In the genomic region with DNA sequence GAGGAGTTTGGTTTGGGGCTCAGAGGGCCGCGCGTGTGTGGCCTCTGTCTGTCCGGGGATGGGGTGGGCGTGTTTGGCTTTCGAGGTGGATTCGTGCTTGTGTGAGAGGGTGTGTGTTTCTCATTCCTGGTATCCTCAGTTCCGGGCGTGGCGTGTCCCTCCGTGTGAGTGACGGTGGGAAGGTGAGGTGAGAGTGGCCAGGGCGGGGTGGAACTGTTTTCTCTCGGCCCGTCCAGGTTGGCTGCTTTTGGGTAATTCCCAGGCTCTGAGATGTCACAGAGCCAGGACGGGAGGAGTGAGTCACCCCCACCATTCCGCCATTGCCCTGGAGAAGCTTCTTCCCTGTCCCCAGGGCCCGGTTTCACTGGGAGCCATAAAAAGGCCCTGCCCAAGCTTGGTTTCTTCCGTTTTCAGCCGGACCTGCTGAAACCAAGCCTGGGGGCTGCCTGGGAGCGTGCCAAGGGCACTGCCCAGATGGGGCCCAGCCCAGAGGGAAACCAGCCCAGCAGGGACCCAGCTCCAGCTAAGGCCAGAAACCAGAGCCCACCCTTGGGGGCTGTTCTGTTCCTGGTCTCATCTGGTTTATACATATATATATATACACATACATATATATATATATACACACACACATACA, we compare ENCODE assay signal across 20 cellular contexts. TPM values are rescaled to one million over a fixed set of nuclear protein-coding genes. Genes with fewer than 3 reads are reported as not detected.
DNase-seq lines count a peak whose midpoint lies in the region; ATAC-seq, FAIRE-seq and TF ChIP-seq lines count a peak whose summit lies in the region.
"Had no signal": no experiment of that assay in that cellular context is flagged by ENCODE, and none has a peak within 500 bp of the region (broad histone marks: within the 10 kb centered on the region; RNA-seq: fewer than 3 reads in every experiment).

No MANE protein-coding gene starts in this region.

- no peak overlapping the region for H2AK5ac ChIP-seq in mesenchymal stem cell (ENCODE audit: low read length, severe bottlenecking)

- H3K9me3 ChIP-seq in mesenchymal stem cell (ENCODE audit: control insufficient read depth, low read length), result no peaks in the 10 kb centered on the region
- H3K9me3 ChIP-seq: left lung had no signal

- no peak overlapping the region for H3K9ac ChIP-seq in mesenchymal stem cell (ENCODE audit: low read length)

- TF ChIP-seq CTCF in bronchial epithelial cell (IDR thresholded peaks at IDR 0.05; ENCODE audit: insufficient read depth, low read length, severe bottlenecking), result no peak

- no peak overlapping the region for H3K14ac ChIP-seq in mesenchymal stem cell (ENCODE audit: low read length in 2 of 2)

- no peak overlapping the region for H2BK15ac ChIP-seq in mesenchymal stem cell (ENCODE audit: low read depth, poor library complexity, severe bottlenecking)

- H2AFZ ChIP-seq in mesenchymal stem cell (ENCODE audit: low read depth, low read length), result no peak overlapping the region

- H3K27ac ChIP-seq in mesenchymal stem cell (ENCODE audit: low read length, poor library complexity, severe bottlenecking), result no peak overlapping the region
- H3K27ac ChIP-seq: left lung, skin epidermis had no signal

- no peak overlapping the region for H2BK12ac ChIP-seq in mesenchymal stem cell (ENCODE audit: low read length in 2 of 2)

- H4K91ac ChIP-seq in mesenchymal stem cell (ENCODE audit: low read length), result no peak overlapping the region

- no peak overlapping the region for H3K4ac ChIP-seq in mesenchymal stem cell (ENCODE audit: low read depth in 1 of 2, low read length in 2 of 2)

- ATAC-seq in Right ventricle myocardium superior (ENCODE audit: poor library complexity) (no peak), left cardiac atrium (no peak), HG03097 (IDR thresholded peaks at IDR 0.05; ENCODE audit: low FRiP score, unreplicated experiment) (no peak)
- ATAC-seq: left lung had no signal

- H3K27me3 ChIP-seq in bronchial epithelial cell (ENCODE audit: control insufficient read depth, insufficient read depth, low read length) (no peaks in the 10 kb centered on the region), mesenchymal stem cell (ENCODE audit: control insufficient read depth in 1 of 2, insufficient read depth in 1 of 2, low read length in 2 of 2) (peaks cover 0 to 4% of the 10 kb centered on the region in 2 experiments)
- H3K27me3 ChIP-seq: left lung had no signal

- H3K79me1 ChIP-seq in mesenchymal stem cell (replicated peaks; ENCODE audit: low read length, poor library complexity, severe bottlenecking), result no peaks in the 10 kb centered on the region

- no peak overlapping the region for H2BK120ac ChIP-seq in mesenchymal stem cell (ENCODE audit: low read depth, low read length)

- 83% methylated on average over 21 of the region's 21 CpGs for WGBS in mesenchymal stem cell

- peak; percentile 30 for DNase-seq in Right ventricle myocardium superior
- DNase-seq in left cardiac atrium, result no peak
- peak; percentile 37 for DNase-seq in bronchial epithelial cell (ENCODE audit: low read depth)
- DNase-seq in mesenchymal stem cell, result no peak
- DNase-seq in urothelium cell line (ENCODE audit: low spot score), result peak; percentile 42
- DNase-seq in OCI-M2 (lab: John Stamatoyannopoulos, UW; ENCODE audit: unreplicated experiment), result no peak
- DNase-seq in EL, result no peak
- DNase-seq: activated CD4-positive, alpha-beta memory T cell treated with anti-CD3 and anti-CD28 coated beads, Interleukin-2, amount 10 ng/mL, durations not matched to agents 7 days and 5 days; CD8-positive, alpha-beta memory T cell; endodermal cell; HCEC 1CT; left lung; NCI-H1105; RPMI8226 had no signal

- H3K36me3 ChIP-seq in bronchial epithelial cell (ENCODE audit: control insufficient read depth, insufficient read depth, low read length) (no peaks in the 10 kb centered on the region), mesenchymal stem cell (ENCODE audit: control insufficient read depth in 1 of 2, insufficient read depth in 2 of 2, low read depth in 1 of 2, low read length in 2 of 2) (no peaks in the 10 kb centered on the region)
- H3K36me3 ChIP-seq: left lung had no signal

- FAIRE-seq in bronchial epithelial cell (lab: Jason Lieb, UNC) (no peak), urothelium cell line (lab: Jason Lieb, UNC) (no peak)
- FAIRE-seq: A204.1, HTR-8/SVneo had no signal

- no peak overlapping the region for H3K18ac ChIP-seq in mesenchymal stem cell (ENCODE audit: low read depth in 1 of 2, low read length in 2 of 2)

- no peak overlapping the region for H3K23ac ChIP-seq in mesenchymal stem cell (ENCODE audit: low read length in 2 of 2)

- no peak overlapping the region for H3K4me3 ChIP-seq in bronchial epithelial cell (ENCODE audit: low read depth, low read length)
- no peak overlapping the region for H3K4me3 ChIP-seq in mesenchymal stem cell (ENCODE audit: insufficient read depth in 1 of 2, low read depth in 1 of 2, low read length in 2 of 2)
- H3K4me3 ChIP-seq: left lung, skin epidermis had no signal

- peak overlapping the region; percentile 29 for H4K8ac ChIP-seq in mesenchymal stem cell (ENCODE audit: low read length)

- intact Hi-C loops in Right ventricle myocardium superior (cut with DNase I), result loop anchor here (5.0 kb wide), 1 partner anchor 43 kb away; no protein-coding TSS in a partner anchor
- intact Hi-C loops in left cardiac atrium (cut with DNase I), result loop anchor here in 1 of 2 donors (5.0 kb wide), 1 partner anchor 48 kb away; no protein-coding TSS in a partner anchor

- H3K4me1 ChIP-seq in mesenchymal stem cell (ENCODE audit: control insufficient read depth, insufficient read depth, low read depth, low read length), result peaks cover 4% of the 10 kb centered on the region
- H3K4me1 ChIP-seq: left lung had no signal

- H3K4me2 ChIP-seq in mesenchymal stem cell (ENCODE audit: low read length, poor library complexity, severe bottlenecking), result no peak overlapping the region

- H2BK5ac ChIP-seq in mesenchymal stem cell (ENCODE audit: low read depth, low read length, poor library complexity, severe bottlenecking), result no peak overlapping the region

RNA-seq across cellular contexts. Expression of a gene that starts 21.2 kb away (rescaled TPM):
- total RNA-seq in Right ventricle myocardium superior (0.11 TPM), left cardiac atrium (under 1 TPM in 1 of 2 donors, not detected in 1; 0.71 TPM), bronchial epithelial cell (55.5 and 126 TPM in 2 replicates)
- polyA plus RNA-seq in mesenchymal stem cell (2013, experiment 1 of 2), result 0.18 TPM
- 0.14 TPM for polyA plus RNA-seq in mesenchymal stem cell (2013, experiment 2 of 2)
- polyA plus RNA-seq: CD8-positive, alpha-beta memory T cell had no signal

RNA-seq across cellular contexts. Expression of a gene that starts 32.7 kb away (rescaled TPM):
- total RNA-seq in Right ventricle myocardium superior (0.43 TPM), left cardiac atrium (under 1 TPM; 0.32 to 0.92 TPM), bronchial epithelial cell (0.26 and 3.3 TPM in 2 replicates)
- polyA plus RNA-seq in mesenchymal stem cell (2013, experiment 1 of 2), result 0.83 TPM
- 1.00 TPM for polyA plus RNA-seq in mesenchymal stem cell (2013, experiment 2 of 2)
- total RNA-seq: CD8-positive, alpha-beta memory T cell had no signal
- polyA plus RNA-seq: CD8-positive, alpha-beta memory T cell had no signal

RNA-seq across cellular contexts. Expression of a gene that starts 39.5 kb away (rescaled TPM):
- total RNA-seq in Right ventricle myocardium superior, result not detected
- not detected for total RNA-seq in left cardiac atrium
- not detected in 2 replicates for total RNA-seq in bronchial epithelial cell
- polyA plus RNA-seq in mesenchymal stem cell (2013, experiment 1 of 2), result not detected
- not detected for polyA plus RNA-seq in mesenchymal stem cell (2013, experiment 2 of 2)
- total RNA-seq: activated CD4-positive, alpha-beta memory T cell treated with anti-CD3 and anti-CD28 coated beads, Interleukin-2, amount 10 ng/mL, durations not matched to agents 7 days and 5 days; CD8-positive, alpha-beta memory T cell; subcutaneous adipose tissue had no signal
- polyA plus RNA-seq: CD8-positive, alpha-beta memory T cell had no signal

RNA-seq across cellular contexts. Expression of a gene that starts 51.4 kb away (rescaled TPM):
- total RNA-seq in Right ventricle myocardium superior (not detected), left cardiac atrium (not detected), bronchial epithelial cell (not detected in 2 replicates)
- polyA plus RNA-seq in mesenchymal stem cell (2013, experiment 1 of 2), result not detected
- polyA plus RNA-seq in mesenchymal stem cell (2013, experiment 2 of 2), result not detected
- total RNA-seq: activated CD4-positive, alpha-beta memory T cell treated with anti-CD3 and anti-CD28 coated beads, Interleukin-2, amount 10 ng/mL, durations not matched to agents 7 days and 5 days; CD8-positive, alpha-beta memory T cell; endodermal cell; left lung; NCI-H460; subcutaneous adipose tissue had no signal
- polyA plus RNA-seq: CD8-positive, alpha-beta memory T cell had no signal

Comparison
In these comparisons a context has a peak if more than half of its experiments do, and no peak if none do; other contexts are left out.
1. DNase-seq: peak in Right ventricle myocardium superior (single experiment), bronchial epithelial cell (single experiment) and urothelium cell line (single experiment); none in left cardiac atrium (single experiment), mesenchymal stem cell (single experiment), OCI-M2 (single experiment) and EL (single experiment).
2. RNA of a gene that starts 21.2 kb away (total RNA-seq): 55.5 to 126 TPM in bronchial epithelial cell; 0.71 TPM in left cardiac atrium and 0.11 TPM in Right ventricle myocardium superior (single experiment); every median in the first group is over 10 times any median in the second.